In the genomic region with DNA sequence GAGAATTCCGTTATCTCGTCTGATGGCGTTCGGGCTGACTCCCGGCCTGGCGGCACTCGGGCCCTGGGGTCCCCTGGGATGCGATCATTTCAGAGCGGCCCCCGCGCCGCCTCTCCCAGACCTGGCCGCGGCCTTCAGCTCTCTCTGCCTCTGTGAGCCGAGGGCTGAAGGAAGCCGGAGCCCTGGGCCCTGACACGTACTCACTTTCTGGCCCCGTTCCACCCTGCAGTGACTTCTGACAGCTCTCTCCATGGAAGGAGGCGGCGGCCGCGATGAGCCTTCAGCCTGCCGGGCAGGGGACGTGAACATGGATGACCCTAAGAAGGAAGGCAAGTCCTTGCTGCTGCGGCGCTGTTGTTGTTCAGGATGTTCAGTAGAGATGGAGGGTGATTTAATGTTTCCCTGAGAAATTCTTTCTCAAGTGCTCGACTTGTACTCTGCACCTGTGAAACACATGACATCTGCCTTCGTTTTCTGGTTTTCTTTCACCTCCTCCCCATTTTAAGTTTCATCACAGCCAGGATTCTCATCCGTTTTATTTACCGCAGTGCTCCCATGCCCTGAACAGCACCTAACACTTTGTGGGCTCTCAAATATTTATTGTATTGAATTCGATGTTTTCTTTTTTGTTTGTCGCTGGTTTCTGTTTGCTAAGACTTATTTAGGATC, we compare ENCODE assay signal across 1 cellular context.
A peak's percentile ranks its signal among the peaks of the same experiment; 100 is the strongest.
TF ChIP-seq lines count a peak whose summit lies in the region.

No MANE protein-coding gene starts in this region.

TF ChIP-seq in HepG2, 621 proteins besides CTCF, POLR2A, EP300 and RAD21 (continues in another document):
- TF ChIP-seq ZFY (CRISPR knock-in tag; IDR thresholded peaks at IDR 0.05): no peak
- TF ChIP-seq, protein P1, sequence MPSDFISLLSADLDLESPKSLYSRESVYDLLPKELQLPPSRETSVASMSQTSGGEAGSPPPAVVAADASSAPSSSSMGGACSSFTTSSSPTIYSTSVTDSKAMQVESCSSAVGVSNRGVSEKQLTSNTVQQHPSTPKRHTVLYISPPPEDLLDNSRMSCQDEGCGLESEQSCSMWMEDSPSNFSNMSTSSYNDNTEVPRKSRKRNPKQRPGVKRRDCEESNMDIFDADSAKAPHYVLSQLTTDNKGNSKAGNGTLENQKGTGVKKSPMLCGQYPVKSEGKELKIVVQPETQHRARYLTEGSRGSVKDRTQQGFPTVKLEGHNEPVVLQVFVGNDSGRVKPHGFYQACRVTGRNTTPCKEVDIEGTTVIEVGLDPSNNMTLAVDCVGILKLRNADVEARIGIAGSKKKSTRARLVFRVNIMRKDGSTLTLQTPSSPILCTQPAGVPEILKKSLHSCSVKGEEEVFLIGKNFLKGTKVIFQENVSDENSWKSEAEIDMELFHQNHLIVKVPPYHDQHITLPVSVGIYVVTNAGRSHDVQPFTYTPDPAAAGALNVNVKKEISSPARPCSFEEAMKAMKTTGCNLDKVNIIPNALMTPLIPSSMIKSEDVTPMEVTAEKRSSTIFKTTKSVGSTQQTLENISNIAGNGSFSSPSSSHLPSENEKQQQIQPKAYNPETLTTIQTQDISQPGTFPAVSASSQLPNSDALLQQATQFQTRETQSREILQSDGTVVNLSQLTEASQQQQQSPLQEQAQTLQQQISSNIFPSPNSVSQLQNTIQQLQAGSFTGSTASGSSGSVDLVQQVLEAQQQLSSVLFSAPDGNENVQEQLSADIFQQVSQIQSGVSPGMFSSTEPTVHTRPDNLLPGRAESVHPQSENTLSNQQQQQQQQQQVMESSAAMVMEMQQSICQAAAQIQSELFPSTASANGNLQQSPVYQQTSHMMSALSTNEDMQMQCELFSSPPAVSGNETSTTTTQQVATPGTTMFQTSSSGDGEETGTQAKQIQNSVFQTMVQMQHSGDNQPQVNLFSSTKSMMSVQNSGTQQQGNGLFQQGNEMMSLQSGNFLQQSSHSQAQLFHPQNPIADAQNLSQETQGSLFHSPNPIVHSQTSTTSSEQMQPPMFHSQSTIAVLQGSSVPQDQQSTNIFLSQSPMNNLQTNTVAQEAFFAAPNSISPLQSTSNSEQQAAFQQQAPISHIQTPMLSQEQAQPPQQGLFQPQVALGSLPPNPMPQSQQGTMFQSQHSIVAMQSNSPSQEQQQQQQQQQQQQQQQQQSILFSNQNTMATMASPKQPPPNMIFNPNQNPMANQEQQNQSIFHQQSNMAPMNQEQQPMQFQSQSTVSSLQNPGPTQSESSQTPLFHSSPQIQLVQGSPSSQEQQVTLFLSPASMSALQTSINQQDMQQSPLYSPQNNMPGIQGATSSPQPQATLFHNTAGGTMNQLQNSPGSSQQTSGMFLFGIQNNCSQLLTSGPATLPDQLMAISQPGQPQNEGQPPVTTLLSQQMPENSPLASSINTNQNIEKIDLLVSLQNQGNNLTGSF (CRISPR knock-in tag; IDR thresholded peaks at IDR 0.05): 0 out of 2 replicates have a peak, but pooled peaks have one; percentile 3
- no peak for TF ChIP-seq ZNF12 (CRISPR knock-in tag; IDR thresholded peaks at IDR 0.05)
- TF ChIP-seq SMARCE1 (IDR thresholded peaks at IDR 0.05; ENCODE audit: borderline replicate concordance): no peak
- no peak for TF ChIP-seq EED (CRISPR knock-in tag; IDR thresholded peaks at IDR 0.05)
- TF ChIP-seq, protein P2, sequence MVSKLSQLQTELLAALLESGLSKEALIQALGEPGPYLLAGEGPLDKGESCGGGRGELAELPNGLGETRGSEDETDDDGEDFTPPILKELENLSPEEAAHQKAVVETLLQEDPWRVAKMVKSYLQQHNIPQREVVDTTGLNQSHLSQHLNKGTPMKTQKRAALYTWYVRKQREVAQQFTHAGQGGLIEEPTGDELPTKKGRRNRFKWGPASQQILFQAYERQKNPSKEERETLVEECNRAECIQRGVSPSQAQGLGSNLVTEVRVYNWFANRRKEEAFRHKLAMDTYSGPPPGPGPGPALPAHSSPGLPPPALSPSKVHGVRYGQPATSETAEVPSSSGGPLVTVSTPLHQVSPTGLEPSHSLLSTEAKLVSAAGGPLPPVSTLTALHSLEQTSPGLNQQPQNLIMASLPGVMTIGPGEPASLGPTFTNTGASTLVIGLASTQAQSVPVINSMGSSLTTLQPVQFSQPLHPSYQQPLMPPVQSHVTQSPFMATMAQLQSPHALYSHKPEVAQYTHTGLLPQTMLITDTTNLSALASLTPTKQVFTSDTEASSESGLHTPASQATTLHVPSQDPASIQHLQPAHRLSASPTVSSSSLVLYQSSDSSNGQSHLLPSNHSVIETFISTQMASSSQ (IDR thresholded peaks at IDR 0.05; ENCODE audit: low read depth): no peak
- TF ChIP-seq, protein P2 (CRISPR knock-in tag; IDR thresholded peaks at IDR 0.05; ENCODE audit: borderline replicate concordance): 0 out of 2 replicates have a peak, but pooled peaks have one; percentile 4
- no peak for TF ChIP-seq BRCA1 (CRISPR knock-in tag; IDR thresholded peaks at IDR 0.05)
- TF ChIP-seq KLF15 (CRISPR knock-in tag; IDR thresholded peaks at IDR 0.05; ENCODE audit: borderline replicate concordance): no peak
- TF ChIP-seq ZFX (CRISPR knock-in tag; IDR thresholded peaks at IDR 0.05; ENCODE audit: low read depth): peak; percentile 11; the same call in 1 of the 2 replicates
- no peak for TF ChIP-seq ZNF160 (CRISPR knock-in tag; IDR thresholded peaks at IDR 0.05)
- no peak for TF ChIP-seq ZNF766 (CRISPR knock-in tag; IDR thresholded peaks at IDR 0.05; ENCODE audit: borderline replicate concordance)
- no peak for TF ChIP-seq ARNT2 (CRISPR knock-in tag; IDR thresholded peaks at IDR 0.05; ENCODE audit: low read depth)
- TF ChIP-seq, protein P3, sequence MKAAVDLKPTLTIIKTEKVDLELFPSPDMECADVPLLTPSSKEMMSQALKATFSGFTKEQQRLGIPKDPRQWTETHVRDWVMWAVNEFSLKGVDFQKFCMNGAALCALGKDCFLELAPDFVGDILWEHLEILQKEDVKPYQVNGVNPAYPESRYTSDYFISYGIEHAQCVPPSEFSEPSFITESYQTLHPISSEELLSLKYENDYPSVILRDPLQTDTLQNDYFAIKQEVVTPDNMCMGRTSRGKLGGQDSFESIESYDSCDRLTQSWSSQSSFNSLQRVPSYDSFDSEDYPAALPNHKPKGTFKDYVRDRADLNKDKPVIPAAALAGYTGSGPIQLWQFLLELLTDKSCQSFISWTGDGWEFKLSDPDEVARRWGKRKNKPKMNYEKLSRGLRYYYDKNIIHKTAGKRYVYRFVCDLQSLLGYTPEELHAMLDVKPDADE (CRISPR knock-in tag; IDR thresholded peaks at IDR 0.05): no peak
- no peak for TF ChIP-seq MAZ (IDR thresholded peaks at IDR 0.05; ENCODE audit: borderline replicate concordance, low read depth, low read length)
- TF ChIP-seq MAZ (CRISPR knock-in tag; IDR thresholded peaks at IDR 0.05; ENCODE audit: low read depth): no peak
- no peak for TF ChIP-seq NFRKB (IDR thresholded peaks at IDR 0.05)
- TF ChIP-seq, protein P4, sequence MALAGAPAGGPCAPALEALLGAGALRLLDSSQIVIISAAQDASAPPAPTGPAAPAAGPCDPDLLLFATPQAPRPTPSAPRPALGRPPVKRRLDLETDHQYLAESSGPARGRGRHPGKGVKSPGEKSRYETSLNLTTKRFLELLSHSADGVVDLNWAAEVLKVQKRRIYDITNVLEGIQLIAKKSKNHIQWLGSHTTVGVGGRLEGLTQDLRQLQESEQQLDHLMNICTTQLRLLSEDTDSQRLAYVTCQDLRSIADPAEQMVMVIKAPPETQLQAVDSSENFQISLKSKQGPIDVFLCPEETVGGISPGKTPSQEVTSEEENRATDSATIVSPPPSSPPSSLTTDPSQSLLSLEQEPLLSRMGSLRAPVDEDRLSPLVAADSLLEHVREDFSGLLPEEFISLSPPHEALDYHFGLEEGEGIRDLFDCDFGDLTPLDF (CRISPR knock-in tag; IDR thresholded peaks at IDR 0.05): no peak
- TF ChIP-seq, protein P5, sequence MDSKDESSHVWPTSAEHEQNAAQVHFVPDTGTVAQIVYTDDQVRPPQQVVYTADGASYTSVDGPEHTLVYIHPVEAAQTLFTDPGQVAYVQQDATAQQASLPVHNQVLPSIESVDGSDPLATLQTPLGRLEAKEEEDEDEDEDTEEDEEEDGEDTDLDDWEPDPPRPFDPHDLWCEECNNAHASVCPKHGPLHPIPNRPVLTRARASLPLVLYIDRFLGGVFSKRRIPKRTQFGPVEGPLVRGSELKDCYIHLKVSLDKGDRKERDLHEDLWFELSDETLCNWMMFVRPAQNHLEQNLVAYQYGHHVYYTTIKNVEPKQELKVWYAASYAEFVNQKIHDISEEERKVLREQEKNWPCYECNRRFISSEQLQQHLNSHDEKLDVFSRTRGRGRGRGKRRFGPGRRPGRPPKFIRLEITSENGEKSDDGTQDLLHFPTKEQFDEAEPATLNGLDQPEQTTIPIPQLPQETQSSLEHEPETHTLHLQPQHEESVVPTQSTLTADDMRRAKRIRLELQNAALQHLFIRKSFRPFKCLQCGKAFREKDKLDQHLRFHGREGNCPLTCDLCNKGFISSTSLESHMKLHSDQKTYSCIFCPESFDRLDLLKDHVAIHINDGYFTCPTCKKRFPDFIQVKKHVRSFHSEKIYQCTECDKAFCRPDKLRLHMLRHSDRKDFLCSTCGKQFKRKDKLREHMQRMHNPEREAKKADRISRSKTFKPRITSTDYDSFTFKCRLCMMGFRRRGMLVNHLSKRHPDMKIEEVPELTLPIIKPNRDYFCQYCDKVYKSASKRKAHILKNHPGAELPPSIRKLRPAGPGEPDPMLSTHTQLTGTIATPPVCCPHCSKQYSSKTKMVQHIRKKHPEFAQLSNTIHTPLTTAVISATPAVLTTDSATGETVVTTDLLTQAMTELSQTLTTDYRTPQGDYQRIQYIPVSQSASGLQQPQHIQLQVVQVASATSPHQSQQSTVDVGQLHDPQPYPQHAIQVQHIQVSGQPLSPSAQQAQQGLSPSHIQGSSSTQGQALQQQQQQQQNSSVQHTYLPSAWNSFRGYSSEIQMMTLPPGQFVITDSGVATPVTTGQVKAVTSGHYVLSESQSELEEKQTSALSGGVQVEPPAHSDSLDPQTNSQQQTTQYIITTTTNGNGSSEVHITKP (CRISPR knock-in tag; IDR thresholded peaks at IDR 0.05; ENCODE audit: low read depth): no peak
- no peak for TF ChIP-seq NCOA1 (CRISPR knock-in tag; IDR thresholded peaks at IDR 0.05)
- no peak for TF ChIP-seq ZSCAN29 (CRISPR knock-in tag; conservative IDR thresholded peaks at IDR 0.05)
- TF ChIP-seq ZNF124 (CRISPR knock-in tag; IDR thresholded peaks at IDR 0.05): no peak
- TF ChIP-seq ZNF431 (CRISPR knock-in tag; IDR thresholded peaks at IDR 0.05; ENCODE audit: borderline replicate concordance, low read depth): no peak
- no peak for TF ChIP-seq REPIN1 (CRISPR knock-in tag; IDR thresholded peaks at IDR 0.05; ENCODE audit: borderline replicate concordance, low read depth)
- no peak for TF ChIP-seq ZKSCAN1 (IDR thresholded peaks at IDR 0.05; ENCODE audit: low read length)
- 0 out of 2 replicates have a peak, but pooled peaks have one; percentile 12 for TF ChIP-seq RBFOX2 (IDR thresholded peaks at IDR 0.05; ENCODE audit: low read depth, low read length)
- TF ChIP-seq ZFP1 (CRISPR knock-in tag; IDR thresholded peaks at IDR 0.05): no peak
- TF ChIP-seq HOXA5 (CRISPR knock-in tag; IDR thresholded peaks at IDR 0.05): no peak
- TF ChIP-seq, protein P6, sequence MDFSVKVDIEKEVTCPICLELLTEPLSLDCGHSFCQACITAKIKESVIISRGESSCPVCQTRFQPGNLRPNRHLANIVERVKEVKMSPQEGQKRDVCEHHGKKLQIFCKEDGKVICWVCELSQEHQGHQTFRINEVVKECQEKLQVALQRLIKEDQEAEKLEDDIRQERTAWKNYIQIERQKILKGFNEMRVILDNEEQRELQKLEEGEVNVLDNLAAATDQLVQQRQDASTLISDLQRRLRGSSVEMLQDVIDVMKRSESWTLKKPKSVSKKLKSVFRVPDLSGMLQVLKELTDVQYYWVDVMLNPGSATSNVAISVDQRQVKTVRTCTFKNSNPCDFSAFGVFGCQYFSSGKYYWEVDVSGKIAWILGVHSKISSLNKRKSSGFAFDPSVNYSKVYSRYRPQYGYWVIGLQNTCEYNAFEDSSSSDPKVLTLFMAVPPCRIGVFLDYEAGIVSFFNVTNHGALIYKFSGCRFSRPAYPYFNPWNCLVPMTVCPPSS (IDR thresholded peaks at IDR 0.05): no peak
- TF ChIP-seq BRD4 (CRISPR knock-in tag; IDR thresholded peaks at IDR 0.05): no peak
- no peak for TF ChIP-seq ZNF619 (CRISPR knock-in tag; IDR thresholded peaks at IDR 0.05)
- TF ChIP-seq, protein P7, sequence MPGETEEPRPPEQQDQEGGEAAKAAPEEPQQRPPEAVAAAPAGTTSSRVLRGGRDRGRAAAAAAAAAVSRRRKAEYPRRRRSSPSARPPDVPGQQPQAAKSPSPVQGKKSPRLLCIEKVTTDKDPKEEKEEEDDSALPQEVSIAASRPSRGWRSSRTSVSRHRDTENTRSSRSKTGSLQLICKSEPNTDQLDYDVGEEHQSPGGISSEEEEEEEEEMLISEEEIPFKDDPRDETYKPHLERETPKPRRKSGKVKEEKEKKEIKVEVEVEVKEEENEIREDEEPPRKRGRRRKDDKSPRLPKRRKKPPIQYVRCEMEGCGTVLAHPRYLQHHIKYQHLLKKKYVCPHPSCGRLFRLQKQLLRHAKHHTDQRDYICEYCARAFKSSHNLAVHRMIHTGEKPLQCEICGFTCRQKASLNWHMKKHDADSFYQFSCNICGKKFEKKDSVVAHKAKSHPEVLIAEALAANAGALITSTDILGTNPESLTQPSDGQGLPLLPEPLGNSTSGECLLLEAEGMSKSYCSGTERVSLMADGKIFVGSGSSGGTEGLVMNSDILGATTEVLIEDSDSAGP (CRISPR knock-in tag; IDR thresholded peaks at IDR 0.05; ENCODE audit: borderline replicate concordance): 0 out of 2 replicates have a peak, but pooled peaks have one; percentile 55
- no peak for TF ChIP-seq CREM (IDR thresholded peaks at IDR 0.05)
- TF ChIP-seq CREM (CRISPR knock-in tag; IDR thresholded peaks at IDR 0.05): no peak
- TF ChIP-seq HMG20A (CRISPR knock-in tag; IDR thresholded peaks at IDR 0.05; ENCODE audit: borderline replicate concordance): no peak
- no peak for TF ChIP-seq SOX13 (IDR thresholded peaks at IDR 0.05)
- no peak for TF ChIP-seq SOX13 (CRISPR knock-in tag; conservative IDR thresholded peaks at IDR 0.05 in 1 of 2, IDR thresholded peaks at IDR 0.05 in 1 of 2)
- no peak for TF ChIP-seq TARDBP (CRISPR knock-in tag; IDR thresholded peaks at IDR 0.05)
- TF ChIP-seq, protein P8, sequence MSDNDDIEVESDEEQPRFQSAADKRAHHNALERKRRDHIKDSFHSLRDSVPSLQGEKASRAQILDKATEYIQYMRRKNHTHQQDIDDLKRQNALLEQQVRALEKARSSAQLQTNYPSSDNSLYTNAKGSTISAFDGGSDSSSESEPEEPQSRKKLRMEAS (IDR thresholded peaks at IDR 0.05): no peak
